Comparison of ENCODE assay signal across 14 cellular contexts in genomic region chr6:151385177-151385576, GRCh38. TPM values are rescaled to one million over a fixed set of nuclear protein-coding genes. Genes with fewer than 3 reads are reported as not detected.
DNase-seq lines count a peak whose midpoint lies in the region; ATAC-seq, FAIRE-seq and TF ChIP-seq lines count a peak whose summit lies in the region.
"Had no signal": no experiment of that assay in that cellular context is flagged by ENCODE, and none has a peak within 500 bp of the region (broad histone marks: within the 10 kb centered on the region; RNA-seq: fewer than 3 reads in every experiment).

No MANE protein-coding gene starts in this region.

- TF ChIP-seq RAD21 in SK-N-SH (IDR thresholded peaks at IDR 0.05; ENCODE audit: low read length): no peak

- peaks cover 67% of the 10 kb centered on the region for H3K4me1 Mint-ChIP-seq in CD8-positive, alpha-beta T cell (ENCODE audit: low read depth)
- H3K4me1 Mint-ChIP-seq in T-helper 2 cell treated with Interferon-gamma antibody and Interleukin-4, amounts not matched to agents 5 μg/mL and 100 μg/mL, for 36 hours (ENCODE audit: low read depth): peaks cover 53% of the 10 kb centered on the region

- no peak overlapping the region for H3K4me3 Mint-ChIP-seq in CD8-positive, alpha-beta T cell
- peak overlapping the region; percentile 43 for H3K4me3 Mint-ChIP-seq in T-helper 2 cell treated with Interferon-gamma antibody and Interleukin-4, amounts not matched to agents 5 μg/mL and 100 μg/mL, for 36 hours
- H3K4me3 Mint-ChIP-seq: nephron had no signal

- peaks cover 18% of the 10 kb centered on the region for H3K36me3 Mint-ChIP-seq in CD8-positive, alpha-beta T cell
- H3K36me3 Mint-ChIP-seq in T-helper 2 cell treated with Interferon-gamma antibody and Interleukin-4, amounts not matched to agents 5 μg/mL and 100 μg/mL, for 36 hours (ENCODE audit: low read depth): peaks cover 22% of the 10 kb centered on the region

- H3K9me2 ChIP-seq in SK-N-SH: no peaks in the 10 kb centered on the region

- H3K27me3 Mint-ChIP-seq in CD8-positive, alpha-beta T cell (ENCODE audit: low read depth): no peaks in the 10 kb centered on the region
- no peaks in the 10 kb centered on the region for H3K27me3 Mint-ChIP-seq in T-helper 2 cell treated with Interferon-gamma antibody and Interleukin-4, amounts not matched to agents 5 μg/mL and 100 μg/mL, for 36 hours (ENCODE audit: low read depth)

- H3K27me3 ChIP-seq in CD8-positive, alpha-beta T cell (ENCODE audit: insufficient read depth, low read length): no peaks in the 10 kb centered on the region
- no peaks in the 10 kb centered on the region for H3K27me3 ChIP-seq in SK-N-SH (ENCODE audit: insufficient read depth)
- H3K27me3 ChIP-seq: MG63, stomach had no signal

- H4K20me1 ChIP-seq in SK-N-SH (ENCODE audit: insufficient read depth): no peaks in the 10 kb centered on the region

- 100% methylated on average over 1 of the region's 1 CpG for WGBS in SK-N-SH (ENCODE audit: low lambda C conversion rate)

- no peak for TF ChIP-seq EP300 in SK-N-SH (IDR thresholded peaks at IDR 0.05; ENCODE audit: borderline replicate concordance in 1 of 2, low read depth in 1 of 2, low read length in 1 of 2)

- H3K9me3 ChIP-seq in CD8-positive, alpha-beta T cell (ENCODE audit: low read length): no peaks in the 10 kb centered on the region
- H3K9me3 ChIP-seq in SK-N-SH: no peaks in the 10 kb centered on the region
- H3K9me3 ChIP-seq: MG63, stomach had no signal

- TF ChIP-seq CTCF in CD8-positive, alpha-beta T cell (IDR thresholded peaks at IDR 0.05): no peak
- no peak for TF ChIP-seq CTCF in SK-N-SH (IDR thresholded peaks at IDR 0.05)

- no peak for DNase-seq in CD8-positive, alpha-beta T cell
- DNase-seq in GM19239 (ENCODE audit: insufficient read length, low spot score) (no peak), erythroblast (lab: John Stamatoyannopoulos, UW) (peak; percentile 18 to 32), RKO (ENCODE audit: low spot score) (no peak), SK-N-SH (no peak)
- DNase-seq in T-helper 2 cell treated with Interferon-gamma antibody and Interleukin-4, amounts not matched to agents 5 μg/mL and 100 μg/mL, for 36 hours (ENCODE audit: low spot score): no peak
- DNase-seq: head of caudate nucleus; MG63; NCI-H226; stimulated activated CD4-positive, alpha-beta T cell treated with anti-CD3 and anti-CD28 coated beads, Interleukin-4, amount 100 ng/mL, for 4 hours; stomach had no signal

- no peak for TF ChIP-seq POLR2A in erythroblast (IDR thresholded peaks at IDR 0.05; ENCODE audit: low read length)

- POLR2A ChIA-PET in CD8-positive, alpha-beta T cell (lab: Charles Lee): interaction anchor here (1.2 kb wide), 1 partner anchor 67 kb away, joined by 4 read pairs; the partner anchor contains the start of gene RMND1
- POLR2A ChIA-PET in SK-N-SH (lab: Yijun Ruan, JAX): no interaction called here

- FAIRE-seq in GM19239 (lab: Jason Lieb, UNC): peak; percentile 67
- FAIRE-seq: H1 had no signal

- peaks cover 84% of the 10 kb centered on the region for H3K79me2 ChIP-seq in SK-N-SH (ENCODE audit: insufficient read depth)

- H3F3A ChIP-seq in SK-N-SH (replicated peaks; ENCODE audit: insufficient read depth): peaks cover 13% of the 10 kb centered on the region

- no peaks in the 10 kb centered on the region for H3K9me3 Mint-ChIP-seq in CD8-positive, alpha-beta T cell
- H3K9me3 Mint-ChIP-seq in T-helper 2 cell treated with Interferon-gamma antibody and Interleukin-4, amounts not matched to agents 5 μg/mL and 100 μg/mL, for 36 hours: no peaks in the 10 kb centered on the region
- H3K9me3 Mint-ChIP-seq: nephron had no signal

- intact Hi-C loops in CD8-positive, alpha-beta T cell (cut with DNase I, micrococcal nuclease): loop anchor here in 1 of 2 experiments (10.0 kb wide), 2 partner anchors 790 to 1820 kb away; partner anchors contain the start of gene GINM1

- no peak overlapping the region for H3K4me2 ChIP-seq in SK-N-SH

- peak overlapping the region; percentile 76 for H3K27ac Mint-ChIP-seq in CD8-positive, alpha-beta T cell
- peak overlapping the region; percentile 51 for H3K27ac Mint-ChIP-seq in T-helper 2 cell treated with Interferon-gamma antibody and Interleukin-4, amounts not matched to agents 5 μg/mL and 100 μg/mL, for 36 hours

- H3K9ac ChIP-seq in SK-N-SH: no peak overlapping the region

- H3K27ac ChIP-seq in CD8-positive, alpha-beta T cell (ENCODE audit: low read depth, low read length): no peak overlapping the region
- H3K27ac ChIP-seq in SK-N-SH (ENCODE audit: low read depth in 2 of 2, low read length in 1 of 2): no peak overlapping the region

- ATAC-seq in CD8-positive, alpha-beta T cell: no peak
- ATAC-seq in GM18873 (IDR thresholded peaks at IDR 0.05; ENCODE audit: low FRiP score, unreplicated experiment): no peak

- H3K36me3 ChIP-seq in CD8-positive, alpha-beta T cell (ENCODE audit: insufficient read depth, low read length): no peaks in the 10 kb centered on the region
- H3K36me3 ChIP-seq in SK-N-SH (replicated peaks in 1 of 2; ENCODE audit: control insufficient read depth in 1 of 2, insufficient read depth in 2 of 2, low read length in 1 of 2): peaks cover 2 to 5% of the 10 kb centered on the region in 2 experiments

- H3K4me3 ChIP-seq in CD8-positive, alpha-beta T cell (ENCODE audit: low read depth, low read length): no peak overlapping the region
- H3K4me3 ChIP-seq in SK-N-SH (ENCODE audit: low read depth in 2 of 2, low read length in 1 of 2): no peak overlapping the region
- H3K4me3 ChIP-seq: MG63, stomach had no signal

- H2AFZ ChIP-seq in SK-N-SH (ENCODE audit: low read depth): no peak overlapping the region

- CTCF ChIA-PET in CD8-positive, alpha-beta T cell (lab: Charles Lee): interaction anchor here (0.6 kb wide), 1 partner anchor 85 kb away, joined by 3 read pairs; no protein-coding TSS in a partner anchor
- CTCF ChIA-PET in SK-N-SH (lab: Yijun Ruan, JAX): interaction anchor here (1.1 to 1.5 kb wide), 3 partner anchors 15 to 61 kb away, joined by 3 to 4 read pairs (median 3); no protein-coding TSS in a partner anchor

- H3K4me1 ChIP-seq in CD8-positive, alpha-beta T cell (ENCODE audit: insufficient read depth, low read length): peaks cover 41% of the 10 kb centered on the region
- H3K4me1 ChIP-seq in SK-N-SH (ENCODE audit: control insufficient read depth in 1 of 2, insufficient read depth in 2 of 2, low read depth in 1 of 2, low read length in 1 of 2): peaks cover 13 to 17% of the 10 kb centered on the region in 2 experiments; a peak in 3 of 4 replicates

TF ChIP-seq in SK-N-SH, 30 proteins besides CTCF, POLR2A, EP300 and RAD21:
- TF ChIP-seq IRF3 (IDR thresholded peaks at IDR 0.05; ENCODE audit: low read depth, low read length) (no peak), CHD2 (IDR thresholded peaks at IDR 0.05; ENCODE audit: low read length, partially characterized antibody) (no peak), GABPA (IDR thresholded peaks at IDR 0.05; ENCODE audit: low read depth) (no peak), FOXJ3 (CRISPR knock-in tag; IDR thresholded peaks at IDR 0.05) (no peak), NRF1 (IDR thresholded peaks at IDR 0.05; ENCODE audit: low read depth, low read length) (no peak)
- TF ChIP-seq, protein P1, sequence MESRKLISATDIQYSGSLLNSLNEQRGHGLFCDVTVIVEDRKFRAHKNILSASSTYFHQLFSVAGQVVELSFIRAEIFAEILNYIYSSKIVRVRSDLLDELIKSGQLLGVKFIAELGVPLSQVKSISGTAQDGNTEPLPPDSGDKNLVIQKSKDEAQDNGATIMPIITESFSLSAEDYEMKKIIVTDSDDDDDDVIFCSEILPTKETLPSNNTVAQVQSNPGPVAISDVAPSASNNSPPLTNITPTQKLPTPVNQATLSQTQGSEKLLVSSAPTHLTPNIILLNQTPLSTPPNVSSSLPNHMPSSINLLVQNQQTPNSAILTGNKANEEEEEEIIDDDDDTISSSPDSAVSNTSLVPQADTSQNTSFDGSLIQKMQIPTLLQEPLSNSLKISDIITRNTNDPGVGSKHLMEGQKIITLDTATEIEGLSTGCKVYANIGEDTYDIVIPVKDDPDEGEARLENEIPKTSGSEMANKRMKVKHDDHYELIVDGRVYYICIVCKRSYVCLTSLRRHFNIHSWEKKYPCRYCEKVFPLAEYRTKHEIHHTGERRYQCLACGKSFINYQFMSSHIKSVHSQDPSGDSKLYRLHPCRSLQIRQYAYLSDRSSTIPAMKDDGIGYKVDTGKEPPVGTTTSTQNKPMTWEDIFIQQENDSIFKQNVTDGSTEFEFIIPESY (IDR thresholded peaks at IDR 0.05; ENCODE audit: borderline replicate concordance, low read depth): no peak
TF ChIP-seq in SK-N-SH: peak in this region for 0.

RNA-seq across cellular contexts. Expression of gene ZBTB2, which starts 6.2 kb away (rescaled TPM):
- 10 to 100 TPM; 22.1 to 23.0 TPM for total RNA-seq in CD8-positive, alpha-beta T cell
- 6.7 and 7.8 TPM in 2 replicates for polyA plus RNA-seq in SK-N-SH (2012; rRNA removed)
- polyA plus RNA-seq in SK-N-SH (2012; cell fraction: cytosol; rRNA removed): 6.2 and 7.0 TPM in 2 replicates
- polyA plus RNA-seq in SK-N-SH (2012; cell fraction: nucleus; rRNA removed): 3.3 and 5.3 TPM in 2 replicates

Comparison
In these comparisons a context has a peak if more than half of its experiments do, and no peak if none do; other contexts are left out.
1. DNase-seq: peak in erythroblast (2 of 2); none in CD8-positive, alpha-beta T cell (0 of 7), GM19239 (single experiment), T-helper 2 cell treated with Interferon-gamma antibody and Interleukin-4, amounts not matched to agents 5 μg/mL and 100 μg/mL, for 36 hours (single experiment), RKO (single experiment) and SK-N-SH (single experiment).